22 cellular contexts compared by ENCODE assay signal in the genomic region with DNA sequence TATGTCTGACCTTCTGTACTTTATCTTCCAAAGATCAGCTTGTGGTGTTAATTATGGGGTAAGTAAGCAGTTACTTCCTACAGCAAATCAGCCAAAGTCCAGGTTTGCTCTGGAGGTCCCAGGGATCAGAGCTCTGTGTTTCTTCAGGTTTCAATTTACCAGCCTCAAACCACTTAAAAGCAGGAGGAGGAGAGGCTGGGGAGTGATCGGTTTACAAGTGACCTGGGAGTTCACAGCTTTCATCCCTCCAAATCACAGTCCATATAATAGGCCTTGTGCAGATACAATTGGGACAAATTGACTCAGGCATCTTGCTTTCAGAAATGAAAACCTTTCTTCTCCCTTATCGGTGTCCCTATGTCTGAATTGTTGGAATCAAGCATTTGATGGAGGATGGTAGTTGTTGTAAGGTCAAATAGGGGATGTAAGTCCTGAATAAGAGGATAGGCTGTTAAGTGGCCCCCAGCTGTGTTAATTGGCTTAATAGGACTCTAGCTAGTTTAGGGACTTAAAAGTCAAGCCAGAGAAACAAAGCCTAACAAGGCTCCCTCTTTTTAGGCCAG.
DNase-seq lines count a peak whose midpoint lies in the region; ATAC-seq and TF ChIP-seq lines count a peak whose summit lies in the region.
"Had no signal": no experiment of that assay in that cellular context is flagged by ENCODE, and none has a peak within 500 bp of the region (broad histone marks: within the 10 kb centered on the region; RNA-seq: fewer than 3 reads in every experiment).

No MANE protein-coding gene starts in this region.

- no peak overlapping the region for H3K4me3 ChIP-seq in gastrocnemius medialis
- H3K4me3 ChIP-seq: breast epithelium, psoas muscle had no signal

- H3K27ac ChIP-seq in gastrocnemius medialis = no peak overlapping the region
- H3K27ac ChIP-seq: 22Rv1, breast epithelium, psoas muscle had no signal

- in situ Hi-C loops in gastrocnemius medialis (cut with MboI; ENCODE audit: low sequenced_read_pairs in 4 of 4) = no loop called here

- DNase-seq in DMS 273 (lab: John Stamatoyannopoulos, UW; ENCODE audit: unreplicated experiment) = peak; percentile 20
- DNase-seq in DMS 273 treated with DMSO at 0.1 percent for 48 hours (lab: John Stamatoyannopoulos, UW) = no peak
- peak; percentile 25 for DNase-seq in NCI-H128 (lab: John Stamatoyannopoulos, UW; ENCODE audit: unreplicated experiment)
- DNase-seq in SK-N-DZ (ENCODE audit: low spot score) = peak; percentile 36
- DNase-seq in islet precursor cell = peak; percentile 80
- no peak for DNase-seq in gastrocnemius medialis
- DNase-seq in hippocampal formation (lab: John Stamatoyannopoulos, UW) = no peak
- DNase-seq: activated CD4-positive, alpha-beta T cell treated with anti-CD3 and anti-CD28 coated beads for 48 hours; BE2C; GDM1; GOT3; hypothalamus; left cardiac atrium; NCI-H187; psoas muscle; RPMI8226; small intestine; stimulated activated CD4-positive, alpha-beta T cell treated with anti-CD3 and anti-CD28 coated beads, Interleukin-4, amount 100 ng/mL, for 1 hour; stimulated activated naive CD8-positive, alpha-beta T cell treated with anti-CD3 and anti-CD28 coated beads, Interleukin-15, amount 100 ng/mL, for 72 hours had no signal

- no peak for TF ChIP-seq POLR2A in gastrocnemius medialis (IDR thresholded peaks at IDR 0.05)

- H3K9me3 ChIP-seq in gastrocnemius medialis = no peaks in the 10 kb centered on the region
- H3K9me3 ChIP-seq: BE2C, breast epithelium, psoas muscle had no signal

- H3K4me1 ChIP-seq in gastrocnemius medialis = no peaks in the 10 kb centered on the region
- H3K4me1 ChIP-seq: BE2C, breast epithelium, psoas muscle had no signal

- H3K36me3 ChIP-seq in gastrocnemius medialis = no peaks in the 10 kb centered on the region
- H3K36me3 ChIP-seq: BE2C, breast epithelium had no signal

- ATAC-seq in gastrocnemius medialis = no peak
- no peak for ATAC-seq in GM21723 (IDR thresholded peaks at IDR 0.05; ENCODE audit: unreplicated experiment)
- ATAC-seq: left cardiac atrium; psoas muscle; stimulated activated naive CD8-positive, alpha-beta T cell treated with anti-CD3 and anti-CD28 coated beads, Interleukin-15, amount 100 ng/mL, for 72 hours had no signal

- intact Hi-C loops in gastrocnemius medialis (cut with DNase I; ENCODE audit: low total_unique reads) = no loop called here

- H3K27me3 ChIP-seq in gastrocnemius medialis = no peaks in the 10 kb centered on the region
- H3K27me3 ChIP-seq: BE2C, breast epithelium had no signal

- no peak for TF ChIP-seq CTCF in gastrocnemius medialis (IDR thresholded peaks at IDR 0.05 in 4 of 5, conservative IDR thresholded peaks at IDR 0.05 in 1 of 5)

Comparison
In these comparisons a context has a peak if more than half of its experiments do, and no peak if none do; other contexts are left out.
1. DNase-seq: peak in DMS 273 (single experiment), NCI-H128 (single experiment), SK-N-DZ (single experiment) and islet precursor cell (single experiment); none in DMS 273 treated with DMSO at 0.1 percent for 48 hours (single experiment), gastrocnemius medialis (0 of 2) and hippocampal formation (0 of 2).